28 cellular contexts compared by ENCODE assay signal in genomic region chr10:78730754-78731153, GRCh38.
"Had no signal": no experiment of that assay in that cellular context is flagged by ENCODE, and none has a peak within 500 bp of the region (broad histone marks: within the 10 kb centered on the region; RNA-seq: fewer than 3 reads in every experiment).

No MANE protein-coding gene starts in this region.

- H3K27ac ChIP-seq: ascending aorta, breast epithelium, cardiac muscle cell, esophagus muscularis mucosa, foreskin keratinocyte, gastrocnemius medialis had no signal

- H3K36me3 ChIP-seq: ascending aorta, breast epithelium, cardiac muscle cell, esophagus muscularis mucosa, gastrocnemius medialis had no signal

- H3K27me3 ChIP-seq: ascending aorta, breast epithelium, cardiac muscle cell, esophagus muscularis mucosa, gastrocnemius medialis had no signal

- ATAC-seq: activated naive CD4-positive, alpha-beta T cell treated with anti-CD3 and anti-CD28 coated beads, Interleukin-2, amount 50 U/mL, for 72 hours; activated T-cell treated with anti-CD3 and anti-CD28 coated beads, Interleukin-2, amount 50 U/mL, for 72 hours; effector memory CD8-positive, alpha-beta T cell; foreskin keratinocyte; WTC11 had no signal

- H3K4me3 ChIP-seq: ascending aorta, breast epithelium, cardiac muscle cell, esophagus muscularis mucosa, gastrocnemius medialis had no signal

- H3K4me1 ChIP-seq: ascending aorta, breast epithelium, foreskin keratinocyte had no signal

- H3K9me3 ChIP-seq: ascending aorta, breast epithelium, esophagus muscularis mucosa, gastrocnemius medialis had no signal

- DNase-seq: activated CD4-positive, alpha-beta memory T cell treated with anti-CD3 and anti-CD28 coated beads, Interleukin-2, amount 10 ng/mL, durations not matched to agents 7 days and 5 days; activated CD4-positive, alpha-beta T cell treated with anti-CD3 and anti-CD28 coated beads for 1 hour; activated CD4-positive, alpha-beta T cell treated with anti-CD3 and anti-CD28 coated beads for 4 hours; activated CD4-positive, alpha-beta T cell treated with anti-CD3 and anti-CD28 coated beads, Interleukin-2, amount 10 ng/mL, durations not matched to agents 7 days and 5 days; activated CD4-positive, alpha-beta T cell treated with anti-CD3 and anti-CD28 coated beads, Interleukin-2, amount 50 U/mL, for 4 hours; activated CD8-positive, alpha-beta memory T cell treated with anti-CD3 and anti-CD28 coated beads, Interleukin-2, amount 50 U/mL, for 48 hours; activated gamma-delta T cell; activated naive CD4-positive, alpha-beta T cell; activated naive CD4-positive, alpha-beta T cell treated with anti-CD3 and anti-CD28 coated beads, Interleukin-2, amount 10 ng/mL, durations not matched to agents 7 days and 5 days; activated naive CD8-positive, alpha-beta T cell treated with anti-CD3 and anti-CD28 coated beads, Interleukin-2, amount 10 ng/mL, durations not matched to agents 7 days and 5 days; activated T-cell treated with anti-CD3 and anti-CD28 coated beads for 4 hours; activated T-cell treated with anti-CD3 and anti-CD28 coated beads, Interleukin-2, amount 50 U/mL, for 24 hours; activated T-cell treated with anti-CD3 and anti-CD28 coated beads, Interleukin-2, amount 50 U/mL, for 72 hours; cortex of kidney; dermis blood vessel endothelial cell; effector CD4-positive, alpha-beta T cell; effector memory CD8-positive, alpha-beta T cell; erythroblast; foreskin keratinocyte; gastrocnemius medialis; glutamatergic neuron; T-helper 2 cell had no signal
